8 cellular contexts compared by ENCODE assay signal in genomic region chr17:35804658-35805192, GRCh38. TPM values are rescaled to one million over a fixed set of nuclear protein-coding genes. Genes with fewer than 3 reads are reported as not detected.
DNase-seq lines count a peak whose midpoint lies in the region; ATAC-seq and TF ChIP-seq lines count a peak whose summit lies in the region.

No MANE protein-coding gene starts in this region.

- no peak overlapping the region for H2AFZ ChIP-seq in osteoblast (ENCODE audit: low read length)

- no peak overlapping the region for H3K27ac Mint-ChIP-seq in activated CD8-positive, alpha-beta T cell treated with anti-CD3 and anti-CD28 coated beads, Interleukin-2, amount 10 ng/mL, durations not matched to agents 7 days and 5 days

- TF ChIP-seq CTCF in DOHH2 (IDR thresholded peaks at IDR 0.05; ENCODE audit: low read depth, low read length, poor library complexity, severe bottlenecking) (peak; percentile 86), HL-60 (IDR thresholded peaks at IDR 0.05; ENCODE audit: insufficient read depth, low read length) (peak; percentile 97), foreskin keratinocyte (conservative IDR thresholded peaks at IDR 0.05) (peak; percentile 100), osteoblast (IDR thresholded peaks at IDR 0.05; ENCODE audit: extremely low read depth, low read depth, low read length) (peak; percentile 100)

- no peaks in the 10 kb centered on the region for H3K9me2 ChIP-seq in DOHH2 (replicated peaks; ENCODE audit: control insufficient read depth, low read length)

- H3K4me1 Mint-ChIP-seq in activated CD8-positive, alpha-beta T cell treated with anti-CD3 and anti-CD28 coated beads, Interleukin-2, amount 10 ng/mL, durations not matched to agents 7 days and 5 days (ENCODE audit: low read depth), result peaks cover 54% of the 10 kb centered on the region

- H3K4me3 ChIP-seq in DOHH2 (ENCODE audit: low read length) (no peak overlapping the region), HL-60 (replicated peaks; ENCODE audit: insufficient read depth, low read length) (no peak overlapping the region), osteoblast (ENCODE audit: insufficient read depth, low read length) (no peak overlapping the region)

- CTCF ChIA-PET in activated CD8-positive, alpha-beta T cell treated with anti-CD3 and anti-CD28 coated beads, Interleukin-2, amount 10 ng/mL, durations not matched to agents 7 days and 5 days (lab: Charles Lee), result interaction anchor here (0.6 to 10.8 kb wide), 24 partner anchors 9 to 709 kb away, joined by 3 to 415 read pairs (median 4); partner anchors contain the start of genes C17orf50 and MMP28

- H3K36me3 Mint-ChIP-seq in activated CD8-positive, alpha-beta T cell treated with anti-CD3 and anti-CD28 coated beads, Interleukin-2, amount 10 ng/mL, durations not matched to agents 7 days and 5 days (ENCODE audit: low read depth), result no peaks in the 10 kb centered on the region

- DNase-seq in HL-60 (ENCODE audit: low read depth in 1 of 2, low spot score in 1 of 2) (peak; percentile 51 to 83), NCI-H82 (lab: John Stamatoyannopoulos, UW) (peak; percentile 92), foreskin keratinocyte (peak; percentile 64 to 84), osteoblast (ENCODE audit: insufficient read length, low spot score, missing footprints) (peak; percentile 98)
- DNase-seq in activated CD8-positive, alpha-beta T cell treated with anti-CD3 and anti-CD28 coated beads, Interleukin-2, amount 10 ng/mL, durations not matched to agents 7 days and 5 days, result peak; percentile 69
- no peak for DNase-seq in activated effector memory CD4-positive, alpha-beta T cell treated with Interleukin-2 at 50 U/mL for 16 hours

- H3K27me3 ChIP-seq in DOHH2 (ENCODE audit: control insufficient read depth, low read length) (no peaks in the 10 kb centered on the region; the same call in 1 of the 2 replicates), HL-60 (ENCODE audit: insufficient read depth, poor library complexity, severe bottlenecking) (no peaks in the 10 kb centered on the region), foreskin keratinocyte (no peaks in the 10 kb centered on the region), osteoblast (ENCODE audit: insufficient read depth, low read length) (peaks cover 4% of the 10 kb centered on the region)

- no peak overlapping the region for H3K4me3 Mint-ChIP-seq in activated CD8-positive, alpha-beta T cell treated with anti-CD3 and anti-CD28 coated beads, Interleukin-2, amount 10 ng/mL, durations not matched to agents 7 days and 5 days

- H4K20me1 ChIP-seq in DOHH2 (ENCODE audit: control insufficient read depth, insufficient read depth, low read depth, low read length), result peaks cover under 1% of the 10 kb centered on the region; the same call in 1 of the 2 replicates
- no peaks in the 10 kb centered on the region for H4K20me1 ChIP-seq in osteoblast (ENCODE audit: insufficient read depth, low read length)

- no peak overlapping the region for H3K4me2 ChIP-seq in DOHH2 (ENCODE audit: low read length)
- H3K4me2 ChIP-seq in osteoblast (ENCODE audit: insufficient read depth, low read length), result no peak overlapping the region

- peaks cover 25% of the 10 kb centered on the region for H3K4me1 ChIP-seq in DOHH2 (ENCODE audit: control insufficient read depth, low read length)
- H3K4me1 ChIP-seq in foreskin keratinocyte, result peaks cover 19% of the 10 kb centered on the region
- peaks cover 21% of the 10 kb centered on the region for H3K4me1 ChIP-seq in osteoblast (ENCODE audit: insufficient read depth, low read length)

- ATAC-seq in activated CD8-positive, alpha-beta T cell treated with anti-CD3 and anti-CD28 coated beads, Interleukin-2, amount 10 ng/mL, durations not matched to agents 7 days and 5 days, result peak; percentile 50
- ATAC-seq in foreskin keratinocyte (peak; percentile 59), HG02885 (IDR thresholded peaks at IDR 0.05; ENCODE audit: poor library complexity, unreplicated experiment) (no peak)

- H3K27me3 Mint-ChIP-seq in activated CD8-positive, alpha-beta T cell treated with anti-CD3 and anti-CD28 coated beads, Interleukin-2, amount 10 ng/mL, durations not matched to agents 7 days and 5 days (ENCODE audit: low read depth), result no peaks in the 10 kb centered on the region

- no peaks in the 10 kb centered on the region for H3K9me3 Mint-ChIP-seq in activated CD8-positive, alpha-beta T cell treated with anti-CD3 and anti-CD28 coated beads, Interleukin-2, amount 10 ng/mL, durations not matched to agents 7 days and 5 days (ENCODE audit: insufficient read depth)

- H3K9me3 ChIP-seq in DOHH2 (ENCODE audit: control insufficient read depth, insufficient read depth, low read length) (no peaks in the 10 kb centered on the region), osteoblast (ENCODE audit: low read depth, low read length) (no peaks in the 10 kb centered on the region)

- no peaks in the 10 kb centered on the region for H3F3A ChIP-seq in DOHH2 (ENCODE audit: control insufficient read depth, insufficient read depth)

- H3K27ac ChIP-seq in DOHH2 (ENCODE audit: low read depth, low read length) (no peak overlapping the region), HL-60 (replicated peaks) (no peak overlapping the region), foreskin keratinocyte (no peak overlapping the region), osteoblast (ENCODE audit: low read depth, low read length) (no peak overlapping the region)

- H3K36me3 ChIP-seq in DOHH2 (ENCODE audit: control insufficient read depth, low read length) (peaks cover 4% of the 10 kb centered on the region), osteoblast (ENCODE audit: insufficient read depth, low read length) (no peaks in the 10 kb centered on the region)

- H3K79me2 ChIP-seq in DOHH2 (ENCODE audit: control insufficient read depth, low read length), result peaks cover 9% of the 10 kb centered on the region
- H3K79me2 ChIP-seq in osteoblast (ENCODE audit: insufficient read depth, low read length), result peaks cover 4% of the 10 kb centered on the region

- POLR2A ChIA-PET in activated CD8-positive, alpha-beta T cell treated with anti-CD3 and anti-CD28 coated beads, Interleukin-2, amount 10 ng/mL, durations not matched to agents 7 days and 5 days (lab: Charles Lee), result interaction anchor here (0.6 to 1.2 kb wide), 2 partner anchors 8 to 19 kb away, joined by 3 to 4 read pairs; no protein-coding TSS in a partner anchor

RNA-seq across cellular contexts. Expression of gene TAF15, which starts 4.6 kb away (rescaled TPM):
- 100 to 1,000 TPM; 336 to 341 TPM for total RNA-seq in activated CD8-positive, alpha-beta T cell treated with anti-CD3 and anti-CD28 coated beads, Interleukin-2, amount 10 ng/mL, durations not matched to agents 7 days and 5 days
- total RNA-seq in foreskin keratinocyte (99.6 and 106 TPM in 2 replicates), osteoblast (53.3 and 55.0 TPM in 2 replicates)
- polyA plus RNA-seq in foreskin keratinocyte, result 121 and 144 TPM in 2 replicates

RNA-seq across cellular contexts. Expression of gene MMP28, which starts 9.3 kb away (rescaled TPM):
- total RNA-seq in activated CD8-positive, alpha-beta T cell treated with anti-CD3 and anti-CD28 coated beads, Interleukin-2, amount 10 ng/mL, durations not matched to agents 7 days and 5 days, result not detected
- total RNA-seq in foreskin keratinocyte (4.1 and 4.5 TPM in 2 replicates), osteoblast (1.2 and 1.8 TPM in 2 replicates)
- polyA plus RNA-seq in foreskin keratinocyte, result 4.5 and 5.5 TPM in 2 replicates

RNA-seq across cellular contexts. Expression of gene C17orf50, which starts 44.0 kb away (rescaled TPM):
- not detected for total RNA-seq in activated CD8-positive, alpha-beta T cell treated with anti-CD3 and anti-CD28 coated beads, Interleukin-2, amount 10 ng/mL, durations not matched to agents 7 days and 5 days
- total RNA-seq in foreskin keratinocyte (not detected in 2 replicates), osteoblast (not detected in 2 replicates)
- not detected in 2 replicates for polyA plus RNA-seq in foreskin keratinocyte

RNA-seq across cellular contexts. Expression of gene GAS2L2, which starts 51.7 kb away (rescaled TPM):
- not detected for total RNA-seq in activated CD8-positive, alpha-beta T cell treated with anti-CD3 and anti-CD28 coated beads, Interleukin-2, amount 10 ng/mL, durations not matched to agents 7 days and 5 days
- total RNA-seq in foreskin keratinocyte (not detected in 2 replicates), osteoblast (not detected in 2 replicates)
- polyA plus RNA-seq in foreskin keratinocyte, result not detected in 2 replicates
